In the genomic region with DNA sequence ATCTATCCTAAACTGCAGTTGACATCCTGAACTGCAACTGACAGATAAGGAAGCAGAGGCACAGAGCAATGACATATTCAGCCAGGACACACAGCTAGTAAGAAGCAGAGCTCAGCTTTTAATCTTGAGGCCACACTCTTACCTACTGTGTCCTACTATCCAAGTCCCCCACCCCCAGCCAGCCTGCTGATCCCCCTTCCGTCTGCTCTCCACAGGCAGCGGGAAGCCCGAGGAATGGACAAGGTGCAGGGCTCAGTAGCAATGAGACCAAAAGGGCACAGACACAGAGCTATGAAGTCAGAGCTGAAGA, we compare ENCODE assay signal across 30 cellular contexts. TPM values are rescaled to one million over a fixed set of nuclear protein-coding genes. Genes with fewer than 3 reads are reported as not detected.
DNase-seq lines count a peak whose midpoint lies in the region; ATAC-seq, FAIRE-seq and TF ChIP-seq lines count a peak whose summit lies in the region.
"Had no signal": no experiment of that assay in that cellular context is flagged by ENCODE, and none has a peak within 500 bp of the region (broad histone marks: within the 10 kb centered on the region; RNA-seq: fewer than 3 reads in every experiment).

No MANE protein-coding gene starts in this region.

- TF ChIP-seq RAD21 in HepG2 (CRISPR knock-in tag; IDR thresholded peaks at IDR 0.05): no peak

- no peaks in the 10 kb centered on the region for H3K9me3 Mint-ChIP-seq in type B pancreatic cell
- H3K9me3 Mint-ChIP-seq in activated CD8-positive, alpha-beta T cell treated with anti-CD3 and anti-CD28 coated beads, Interleukin-2, amount 10 ng/mL, durations not matched to agents 7 days and 5 days (ENCODE audit: insufficient read depth): no peaks in the 10 kb centered on the region
- H3K9me3 Mint-ChIP-seq: activated T-helper 1 cell treated with anti-CD3 and anti-CD28 coated beads, Interleukin-12 subunit alpha, Interleukin-12 subunit beta, Interleukin-2, Interleukin-4 antibody, amounts not matched to agents 30 ng/mL and 10 ng/mL and 1 ng/mL, durations not matched to agents 14 hours and 24 hours and 36 hours; immature natural killer cell had no signal

- H3K9me3 ChIP-seq in HepG2 (ENCODE audit: low read length): no peaks in the 10 kb centered on the region
- no peaks in the 10 kb centered on the region for H3K9me3 ChIP-seq in right lobe of liver
- H3K9me3 ChIP-seq: BE2C had no signal

- H3K4me1 ChIP-seq in HepG2 (ENCODE audit: insufficient read depth, low read length) (peaks cover 49% of the 10 kb centered on the region), right lobe of liver (peaks cover 0 to 32% (median 10%) of the 10 kb centered on the region in 4 donors)

- H3K4me1 Mint-ChIP-seq in type B pancreatic cell (ENCODE audit: unreplicated experiment): peaks cover 26% of the 10 kb centered on the region
- H3K4me1 Mint-ChIP-seq in activated CD8-positive, alpha-beta T cell treated with anti-CD3 and anti-CD28 coated beads, Interleukin-2, amount 10 ng/mL, durations not matched to agents 7 days and 5 days (ENCODE audit: low read depth): peaks cover 30% of the 10 kb centered on the region

- H3K36me3 Mint-ChIP-seq in type B pancreatic cell: peaks cover 11% of the 10 kb centered on the region
- H3K36me3 Mint-ChIP-seq in activated CD8-positive, alpha-beta T cell treated with anti-CD3 and anti-CD28 coated beads, Interleukin-2, amount 10 ng/mL, durations not matched to agents 7 days and 5 days (ENCODE audit: low read depth): peaks cover 24% of the 10 kb centered on the region
- H3K36me3 Mint-ChIP-seq: immature natural killer cell had no signal

- no peak for FAIRE-seq in HepG2 (lab: Jason Lieb, UNC)
- FAIRE-seq: endometrium had no signal

- in situ Hi-C loops in HepG2 (cut with HindIII; ENCODE audit: extremely low pct_ligation_motif_present, low pct_unique_long_range_greater_than_20kb): no loop called here

- no peak overlapping the region for H3K9ac ChIP-seq in HepG2 (ENCODE audit: insufficient read depth, low read depth, low read length)

- no peaks in the 10 kb centered on the region; the same call in 1 of the 2 replicates for H4K20me1 ChIP-seq in HepG2 (ENCODE audit: insufficient read depth, low read length)

- intact Hi-C loops in HepG2 (cut with micrococcal nuclease; ENCODE audit: unreplicated experiment): no loop called here
- intact Hi-C loops in right lobe of liver (cut with DNase I): loop anchor here (5.0 to 10.0 kb wide), 2 partner anchors 55 to 57 kb away; no protein-coding TSS in a partner anchor

- no peak for TF ChIP-seq EP300 in HepG2 (IDR thresholded peaks at IDR 0.05; ENCODE audit: low read depth in 2 of 2, low read length in 2 of 2)
- no peak for TF ChIP-seq EP300 in HepG2 (CRISPR knock-in tag; IDR thresholded peaks at IDR 0.05; ENCODE audit: borderline replicate concordance)

- peaks cover 5 to 25% of the 10 kb centered on the region in 2 experiments; a peak in 2 of 5 replicates for H3K36me3 ChIP-seq in HepG2 (replicated peaks in 1 of 2; ENCODE audit: control insufficient read depth in 1 of 2, insufficient read depth in 2 of 2, low read length in 2 of 2)
- H3K36me3 ChIP-seq in right lobe of liver: peaks cover 0 to 3% (median 0%) of the 10 kb centered on the region in 4 donors

- POLR2A ChIA-PET in HepG2 (lab: Yijun Ruan, JAX): interaction anchor here (0.8 to 1.1 kb wide), 3 partner anchors 10 to 50 kb away, joined by 3 read pairs; partner anchors contain the start of gene PMM1
- POLR2A ChIA-PET in activated CD8-positive, alpha-beta T cell treated with anti-CD3 and anti-CD28 coated beads, Interleukin-2, amount 10 ng/mL, durations not matched to agents 7 days and 5 days (lab: Charles Lee): no interaction called here

- BruUV-seq in HepG2 (replicated peaks; lab: Mats Ljungman, UMichigan): no TSS peak

- DNase-seq in HepG2 (ENCODE audit: low spot score): no peak
- no peak for DNase-seq in right lobe of liver
- DNase-seq in type B pancreatic cell (ENCODE audit: extremely low spot score, unreplicated experiment): no peak
- no peak for DNase-seq in NCI-H446 (lab: John Stamatoyannopoulos, UW)
- no peak for DNase-seq in activated CD8-positive, alpha-beta T cell treated with anti-CD3 and anti-CD28 coated beads, Interleukin-2, amount 10 ng/mL, durations not matched to agents 7 days and 5 days
- DNase-seq: ACHN; activated CD4-positive, alpha-beta T cell treated with anti-CD3 and anti-CD28 coated beads for 36 hours; activated naive CD4-positive, alpha-beta T cell treated with anti-CD3 and anti-CD28 coated beads, Interleukin-2, amount 50 U/mL, for 16 hours; BE2C; COR-L47; GF-D8; H7; immature natural killer cell; KBM-7; mesendoderm; MM.1S; NCI-H1417; NCI-H2081; NCI-H2227 treated with DMSO at 0.1 percent for 48 hours; NCI-H774; RPMI8226; stimulated activated naive CD4-positive, alpha-beta T cell treated with Interleukin-2 at 50 U/mL for 16 hours; T-helper 1 cell; trophoblast cell had no signal

- peaks cover 42% of the 10 kb centered on the region for H3K79me2 ChIP-seq in HepG2 (ENCODE audit: insufficient read depth, low read length)

- H3K4me3 Mint-ChIP-seq in type B pancreatic cell: no peak overlapping the region
- H3K4me3 Mint-ChIP-seq in activated CD8-positive, alpha-beta T cell treated with anti-CD3 and anti-CD28 coated beads, Interleukin-2, amount 10 ng/mL, durations not matched to agents 7 days and 5 days: no peak overlapping the region
- H3K4me3 Mint-ChIP-seq: activated CD4-positive, alpha-beta T cell treated with anti-CD3 and anti-CD28 coated beads for 36 hours; activated T-helper 1 cell treated with anti-CD3 and anti-CD28 coated beads, Interleukin-12 subunit alpha, Interleukin-12 subunit beta, Interleukin-2, Interleukin-4 antibody, amounts not matched to agents 30 ng/mL and 10 ng/mL and 1 ng/mL, durations not matched to agents 14 hours and 24 hours and 36 hours had no signal

- H3K27ac ChIP-seq in HepG2 (ENCODE audit: extremely low read length, insufficient read depth, low read length) (peak overlapping the region; percentile 34), right lobe of liver (no peak overlapping the region), angular gyrus (ENCODE audit: low read depth, low read length) (peak overlapping the region; percentile 65), layer of hippocampus (ENCODE audit: low read depth, low read length) (peak overlapping the region; percentile 89)

- TF ChIP-seq POLR2A in HepG2 (IDR thresholded peaks at IDR 0.05; ENCODE audit: insufficient read depth in 1 of 2, low read depth in 2 of 2, low read length in 2 of 2): no peak
- no peak for TF ChIP-seq POLR2A in right lobe of liver (IDR thresholded peaks at IDR 0.05)

- peak overlapping the region; percentile 16; the same call in 1 of the 2 replicates for H3K4me2 ChIP-seq in HepG2 (ENCODE audit: low read depth, low read length)

- no peaks in the 10 kb centered on the region for H3K27me3 Mint-ChIP-seq in type B pancreatic cell
- no peaks in the 10 kb centered on the region for H3K27me3 Mint-ChIP-seq in activated CD8-positive, alpha-beta T cell treated with anti-CD3 and anti-CD28 coated beads, Interleukin-2, amount 10 ng/mL, durations not matched to agents 7 days and 5 days (ENCODE audit: low read depth)
- H3K27me3 Mint-ChIP-seq: activated CD4-positive, alpha-beta T cell treated with anti-CD3 and anti-CD28 coated beads for 36 hours had no signal

- H2AFZ ChIP-seq in HepG2 (ENCODE audit: low read length): no peak overlapping the region

- H3K27ac Mint-ChIP-seq in type B pancreatic cell: peak overlapping the region; percentile 69
- H3K27ac Mint-ChIP-seq in activated CD8-positive, alpha-beta T cell treated with anti-CD3 and anti-CD28 coated beads, Interleukin-2, amount 10 ng/mL, durations not matched to agents 7 days and 5 days: no peak overlapping the region
- H3K27ac Mint-ChIP-seq: activated T-helper 1 cell treated with anti-CD3 and anti-CD28 coated beads, Interleukin-12 subunit alpha, Interleukin-12 subunit beta, Interleukin-2, Interleukin-4 antibody, amounts not matched to agents 30 ng/mL and 10 ng/mL and 1 ng/mL, durations not matched to agents 14 hours and 24 hours and 36 hours had no signal

- CTCF ChIA-PET in HepG2 (lab: Yijun Ruan, JAX; ENCODE audit: low intra/inter-chr PET ratio, low total read pairs): no interaction called here
- CTCF ChIA-PET in activated CD8-positive, alpha-beta T cell treated with anti-CD3 and anti-CD28 coated beads, Interleukin-2, amount 10 ng/mL, durations not matched to agents 7 days and 5 days (lab: Charles Lee): interaction anchor here (1.2 kb wide), 1 partner anchor 13 kb away, joined by 3 read pairs; no protein-coding TSS in a partner anchor

- H3K4me3 ChIP-seq in HepG2 (replicated peaks in 1 of 3; ENCODE audit: insufficient read depth in 1 of 3, low read depth in 2 of 3, low read length in 3 of 3): no peak overlapping the region
- H3K4me3 ChIP-seq in right lobe of liver: no peak overlapping the region

- WGBS in HepG2 (ENCODE audit: low lambda C conversion rate): 75% methylated on average over 3 of the region's 3 CpGs
- 75% methylated on average over 2 of the region's 3 CpGs for WGBS in right lobe of liver (ENCODE audit: insufficient coverage, low coverage, low lambda C conversion rate, missing lambda C conversion rate)

- ATAC-seq in HepG2: no peak
- ATAC-seq in right lobe of liver: no peak
- no peak for ATAC-seq in GM18868 (IDR thresholded peaks at IDR 0.05; ENCODE audit: unreplicated experiment)
- ATAC-seq in activated CD8-positive, alpha-beta T cell treated with anti-CD3 and anti-CD28 coated beads, Interleukin-2, amount 10 ng/mL, durations not matched to agents 7 days and 5 days: no peak
- ATAC-seq: activated CD4-positive, alpha-beta T cell treated with anti-CD3 and anti-CD28 coated beads for 36 hours had no signal

- TF ChIP-seq CTCF in HepG2 (CRISPR knock-in tag; IDR thresholded peaks at IDR 0.05) (no peak), right lobe of liver (IDR thresholded peaks at IDR 0.05) (no peak), type B pancreatic cell (conservative IDR thresholded peaks at IDR 0.05) (no peak)

- H3K27me3 ChIP-seq in HepG2 (ENCODE audit: control insufficient read depth in 1 of 2, insufficient read depth in 2 of 2, low read length in 2 of 2) (no peaks in the 10 kb centered on the region), right lobe of liver (no peaks in the 10 kb centered on the region), layer of hippocampus (ENCODE audit: control insufficient read depth, insufficient read depth, low read length) (no peaks in the 10 kb centered on the region)
- H3K27me3 ChIP-seq: BE2C had no signal

RNA-seq across cellular contexts. Expression of gene POLR3H, which starts 4.3 kb away (rescaled TPM):
- total RNA-seq in HepG2 (2016; rRNA removed; fragmentation: Illumina TruSeq; extraction: Trizol) (28.6 and 30.3 TPM in 2 replicates), right lobe of liver (10 to 100 TPM in 5 of 6 experiments, 1 to 10 TPM in 1; 9.5 to 23.0 (median 18.0) TPM), type B pancreatic cell (ENCODE audit: low replicate concordance) (40.1 and 46.6 TPM in 2 replicates)
- 13.1 and 13.9 TPM in 2 replicates for total RNA-seq in HepG2 (2016; cell fraction: cytosol; rRNA removed; fragmentation: Illumina TruSeq; extraction: Trizol; ENCODE audit: low read depth)
- total RNA-seq in HepG2 (2016; cell fraction: insoluble cytoplasmic fraction; rRNA removed; fragmentation: Illumina TruSeq; extraction: Trizol): 27.8 and 29.2 TPM in 2 replicates
- total RNA-seq in HepG2 (2016; cell fraction: membrane; rRNA removed; fragmentation: Illumina TruSeq; extraction: Trizol): 33.4 and 34.4 TPM in 2 replicates
- 20.8 and 24.8 TPM in 2 replicates for total RNA-seq in HepG2 (2016; cell fraction: nucleus; rRNA removed; fragmentation: Illumina TruSeq; extraction: Trizol)
- polyA plus RNA-seq in HepG2 (2011; rRNA removed): 10.3 and 11.2 TPM in 2 replicates
- polyA plus RNA-seq in HepG2 (2011; cell fraction: cytosol; rRNA removed): 8.4 and 9.9 TPM in 2 replicates
- 10.0 and 10.5 TPM in 2 replicates for polyA plus RNA-seq in HepG2 (2011; cell fraction: nucleus; rRNA removed)
- polyA plus RNA-seq in HepG2 (2012): 8.6 and 11.1 TPM in 2 replicates
- polyA plus RNA-seq in HepG2 (2016; cell fraction: cytosol; fragmentation: Illumina TruSeq; extraction: Trizol; ENCODE audit: low read depth): 40.9 and 52.2 TPM in 2 replicates
- polyA plus RNA-seq in HepG2 (2016; cell fraction: insoluble cytoplasmic fraction; fragmentation: Illumina TruSeq; extraction: Trizol; ENCODE audit: low read depth): 37.9 and 45.4 TPM in 2 replicates
- 50.3 and 61.8 TPM in 2 replicates for polyA plus RNA-seq in HepG2 (2016; cell fraction: membrane; fragmentation: Illumina TruSeq; extraction: Trizol; ENCODE audit: low read depth)
- polyA plus RNA-seq in HepG2 (2016; cell fraction: nucleus; fragmentation: Illumina TruSeq; extraction: Trizol; ENCODE audit: insufficient read depth, low read depth): 38.0 and 40.7 TPM in 2 replicates
- 18.2 and 44.3 TPM in 2 replicates for polyA minus RNA-seq in HepG2 (2011; rRNA and poly(A)+ RNA removed; ENCODE audit: low replicate concordance)
- 3.3 and 3.9 TPM in 2 replicates for polyA minus RNA-seq in HepG2 (2011; cell fraction: cytosol; rRNA and poly(A)+ RNA removed)
- 16.3 and 17.3 TPM in 2 replicates for polyA minus RNA-seq in HepG2 (2011; cell fraction: nucleus; rRNA and poly(A)+ RNA removed)
- total RNA-seq in activated CD8-positive, alpha-beta T cell treated with anti-CD3 and anti-CD28 coated beads, Interleukin-2, amount 10 ng/mL, durations not matched to agents 7 days and 5 days: 10 to 100 TPM; 31.3 to 31.9 TPM

RNA-seq across cellular contexts. Expression of gene CSDC2, which starts 20.8 kb away (rescaled TPM):
- total RNA-seq in HepG2 (2016; rRNA removed; fragmentation: Illumina TruSeq; extraction: Trizol) (0.11 and 0.17 TPM in 2 replicates), right lobe of liver (1 to 10 TPM in 1 of 6 experiments, under 1 TPM in 4, not detected in 1; 0.31 to 3.8 (median 0.37) TPM), type B pancreatic cell (ENCODE audit: low replicate concordance) (0.12 and 1.8 TPM in 2 replicates)
- total RNA-seq in HepG2 (2016; cell fraction: cytosol; rRNA removed; fragmentation: Illumina TruSeq; extraction: Trizol; ENCODE audit: low read depth): 0.18 TPM in 1 of 2 replicates, not detected in the other
- 0.12 and 0.28 TPM in 2 replicates for total RNA-seq in HepG2 (2016; cell fraction: insoluble cytoplasmic fraction; rRNA removed; fragmentation: Illumina TruSeq; extraction: Trizol)
- total RNA-seq in HepG2 (2016; cell fraction: membrane; rRNA removed; fragmentation: Illumina TruSeq; extraction: Trizol): 0.07 and 0.09 TPM in 2 replicates
- total RNA-seq in HepG2 (2016; cell fraction: nucleus; rRNA removed; fragmentation: Illumina TruSeq; extraction: Trizol): not detected in 2 replicates
- 0.26 and 0.47 TPM in 2 replicates for polyA plus RNA-seq in HepG2 (2011; rRNA removed)
- polyA plus RNA-seq in HepG2 (2011; cell fraction: cytosol; rRNA removed): 0.24 and 0.38 TPM in 2 replicates
- polyA plus RNA-seq in HepG2 (2011; cell fraction: nucleus; rRNA removed): 0.96 and 1.1 TPM in 2 replicates
- 0.16 and 0.33 TPM in 2 replicates for polyA plus RNA-seq in HepG2 (2012)
- polyA plus RNA-seq in HepG2 (2016; cell fraction: cytosol; fragmentation: Illumina TruSeq; extraction: Trizol; ENCODE audit: low read depth): 0.03 and 0.05 TPM in 2 replicates
- 0.41 TPM in 1 of 2 replicates, not detected in the other for polyA plus RNA-seq in HepG2 (2016; cell fraction: insoluble cytoplasmic fraction; fragmentation: Illumina TruSeq; extraction: Trizol; ENCODE audit: low read depth)
- polyA plus RNA-seq in HepG2 (2016; cell fraction: membrane; fragmentation: Illumina TruSeq; extraction: Trizol; ENCODE audit: low read depth): 0.08 and 0.15 TPM in 2 replicates
- polyA plus RNA-seq in HepG2 (2016; cell fraction: nucleus; fragmentation: Illumina TruSeq; extraction: Trizol; ENCODE audit: insufficient read depth, low read depth): 0.22 and 0.27 TPM in 2 replicates
- polyA minus RNA-seq in HepG2 (2011; rRNA and poly(A)+ RNA removed; ENCODE audit: low replicate concordance): 0.40 and 0.82 TPM in 2 replicates
- 0.26 and 0.40 TPM in 2 replicates for polyA minus RNA-seq in HepG2 (2011; cell fraction: cytosol; rRNA and poly(A)+ RNA removed)
- polyA minus RNA-seq in HepG2 (2011; cell fraction: nucleus; rRNA and poly(A)+ RNA removed): 0.12 and 0.13 TPM in 2 replicates
- not detected for total RNA-seq in activated CD8-positive, alpha-beta T cell treated with anti-CD3 and anti-CD28 coated beads, Interleukin-2, amount 10 ng/mL, durations not matched to agents 7 days and 5 days
- total RNA-seq: activated CD4-positive, alpha-beta T cell treated with anti-CD3 and anti-CD28 coated beads for 36 hours; activated T-helper 1 cell treated with anti-CD3 and anti-CD28 coated beads, Interleukin-12 subunit alpha, Interleukin-12 subunit beta, Interleukin-2, Interleukin-4 antibody, amounts not matched to agents 30 ng/mL and 10 ng/mL and 1 ng/mL, durations not matched to agents 14 hours and 24 hours and 36 hours; SK-MEL-5 had no signal
- polyA plus RNA-seq: immature natural killer cell had no signal

RNA-seq across cellular contexts. Expression of gene PMM1, which starts 49.7 kb away (rescaled TPM):
- total RNA-seq in HepG2 (2016; rRNA removed; fragmentation: Illumina TruSeq; extraction: Trizol) (17.8 and 23.0 TPM in 2 replicates), right lobe of liver (10 to 100 TPM; 21.6 to 45.1 (median 36.2) TPM), type B pancreatic cell (ENCODE audit: low replicate concordance) (33.5 and 35.5 TPM in 2 replicates)
- 9.2 and 11.2 TPM in 2 replicates for total RNA-seq in HepG2 (2016; cell fraction: cytosol; rRNA removed; fragmentation: Illumina TruSeq; extraction: Trizol; ENCODE audit: low read depth)
- total RNA-seq in HepG2 (2016; cell fraction: insoluble cytoplasmic fraction; rRNA removed; fragmentation: Illumina TruSeq; extraction: Trizol): 18.6 and 19.0 TPM in 2 replicates
- total RNA-seq in HepG2 (2016; cell fraction: membrane; rRNA removed; fragmentation: Illumina TruSeq; extraction: Trizol): 17.5 and 18.7 TPM in 2 replicates
- total RNA-seq in HepG2 (2016; cell fraction: nucleus; rRNA removed; fragmentation: Illumina TruSeq; extraction: Trizol): 16.8 and 18.6 TPM in 2 replicates
- polyA plus RNA-seq in HepG2 (2011; rRNA removed): 95.6 and 100 TPM in 2 replicates
- 119 and 132 TPM in 2 replicates for polyA plus RNA-seq in HepG2 (2011; cell fraction: cytosol; rRNA removed)
- polyA plus RNA-seq in HepG2 (2011; cell fraction: nucleus; rRNA removed): 140 and 147 TPM in 2 replicates
- 63.2 and 90.3 TPM in 2 replicates for polyA plus RNA-seq in HepG2 (2012)
- polyA plus RNA-seq in HepG2 (2016; cell fraction: cytosol; fragmentation: Illumina TruSeq; extraction: Trizol; ENCODE audit: low read depth): 21.5 and 21.9 TPM in 2 replicates
- 35.6 and 42.4 TPM in 2 replicates for polyA plus RNA-seq in HepG2 (2016; cell fraction: insoluble cytoplasmic fraction; fragmentation: Illumina TruSeq; extraction: Trizol; ENCODE audit: low read depth)
- polyA plus RNA-seq in HepG2 (2016; cell fraction: membrane; fragmentation: Illumina TruSeq; extraction: Trizol; ENCODE audit: low read depth): 24.2 and 24.7 TPM in 2 replicates
- 46.6 and 53.0 TPM in 2 replicates for polyA plus RNA-seq in HepG2 (2016; cell fraction: nucleus; fragmentation: Illumina TruSeq; extraction: Trizol; ENCODE audit: insufficient read depth, low read depth)
- 13.2 and 78.6 TPM in 2 replicates for polyA minus RNA-seq in HepG2 (2011; rRNA and poly(A)+ RNA removed; ENCODE audit: low replicate concordance)
- 35.6 and 37.7 TPM in 2 replicates for polyA minus RNA-seq in HepG2 (2011; cell fraction: cytosol; rRNA and poly(A)+ RNA removed)
- polyA minus RNA-seq in HepG2 (2011; cell fraction: nucleus; rRNA and poly(A)+ RNA removed): 26.9 and 27.8 TPM in 2 replicates
- total RNA-seq in activated CD8-positive, alpha-beta T cell treated with anti-CD3 and anti-CD28 coated beads, Interleukin-2, amount 10 ng/mL, durations not matched to agents 7 days and 5 days: 10 to 100 TPM; 37.5 to 38.2 TPM

Comparison
In these comparisons a context has a peak if more than half of its experiments do, and no peak if none do; other contexts are left out.
1. H3K27ac ChIP-seq: peak in HepG2 (single experiment), angular gyrus (single experiment) and layer of hippocampus (single experiment); none in right lobe of liver (0 of 3).